In genomic region chr9:100084734-100085133, GRCh38 we compare ENCODE assay signal across 9 cellular contexts. TPM values are rescaled to one million over a fixed set of nuclear protein-coding genes. Genes with fewer than 3 reads are reported as not detected.
A peak's percentile ranks its signal among the peaks of the same experiment; 100 is the strongest.
DNase-seq lines count a peak whose midpoint lies in the region; ATAC-seq and TF ChIP-seq lines count a peak whose summit lies in the region.
"Had no signal": no experiment of that assay in that cellular context is flagged by ENCODE, and none has a peak within 500 bp of the region (broad histone marks: within the 10 kb centered on the region; RNA-seq: fewer than 3 reads in every experiment).

No MANE protein-coding gene starts in this region.

- no peak overlapping the region for H3K27ac ChIP-seq in SK-N-SH (ENCODE audit: low read depth in 2 of 2, low read length in 1 of 2)

- H3K36me3 ChIP-seq in SK-N-SH (replicated peaks in 1 of 2; ENCODE audit: control insufficient read depth in 1 of 2, insufficient read depth in 2 of 2, low read length in 1 of 2), result peaks cover 2 to 4% of the 10 kb centered on the region in 2 experiments

- DNase-seq in central memory CD8-positive, alpha-beta T cell (ENCODE audit: low spot score in 2 of 2), result no peak
- no peak for DNase-seq in NCI-H748 treated with DMSO at 0.1 percent for 48 hours (lab: John Stamatoyannopoulos, UW)
- DNase-seq in NCI-H526 treated with DMSO at 0.1 percent for 48 hours (lab: John Stamatoyannopoulos, UW), result no peak
- no peak for DNase-seq in HuH-7 (ENCODE audit: low spot score)
- DNase-seq in SK-N-SH, result no peak
- DNase-seq: NCI-H1092 treated with DMSO at 0.1 percent for 48 hours had no signal

- no peaks in the 10 kb centered on the region for H3K36me3 Mint-ChIP-seq in central memory CD8-positive, alpha-beta T cell (ENCODE audit: insufficient read depth)

- no peaks in the 10 kb centered on the region for H3K27me3 Mint-ChIP-seq in central memory CD8-positive, alpha-beta T cell

- peaks cover 97% of the 10 kb centered on the region for H4K20me1 ChIP-seq in SK-N-SH (ENCODE audit: insufficient read depth)

- H3K9ac ChIP-seq in SK-N-SH, result no peak overlapping the region

- peak overlapping the region; percentile 39 for H3K27ac Mint-ChIP-seq in central memory CD8-positive, alpha-beta T cell (ENCODE audit: low read depth)

- peaks cover 88% of the 10 kb centered on the region for H3K79me2 ChIP-seq in SK-N-SH (ENCODE audit: insufficient read depth)

- no peak overlapping the region for H3K4me3 Mint-ChIP-seq in central memory CD8-positive, alpha-beta T cell

- CTCF ChIA-PET in SK-N-SH (lab: Yijun Ruan, JAX), result interaction anchor here (1.1 to 1.4 kb wide), 2 partner anchors 13 to 196 kb away, joined by 3 read pairs; no protein-coding TSS in a partner anchor

- H3K4me3 ChIP-seq in SK-N-SH (ENCODE audit: low read depth in 2 of 2, low read length in 1 of 2), result no peak overlapping the region

- no peak for TF ChIP-seq EP300 in SK-N-SH (IDR thresholded peaks at IDR 0.05; ENCODE audit: borderline replicate concordance in 1 of 2, low read depth in 1 of 2, low read length in 1 of 2)

- peaks cover 26% of the 10 kb centered on the region for H3F3A ChIP-seq in SK-N-SH (replicated peaks; ENCODE audit: insufficient read depth)

- H3K27me3 ChIP-seq in SK-N-SH (ENCODE audit: insufficient read depth), result no peaks in the 10 kb centered on the region

- 91% methylated on average over 5 of the region's 5 CpGs for WGBS in SK-N-SH (ENCODE audit: low lambda C conversion rate)

- no peaks in the 10 kb centered on the region for H3K9me2 ChIP-seq in SK-N-SH

- peaks cover 2 to 11% of the 10 kb centered on the region in 2 experiments; a peak in 3 of 4 replicates for H3K4me1 ChIP-seq in SK-N-SH (ENCODE audit: control insufficient read depth in 1 of 2, insufficient read depth in 2 of 2, low read depth in 1 of 2, low read length in 1 of 2)

- no peaks in the 10 kb centered on the region for H3K9me3 Mint-ChIP-seq in central memory CD8-positive, alpha-beta T cell

- no peak for TF ChIP-seq RAD21 in SK-N-SH (IDR thresholded peaks at IDR 0.05; ENCODE audit: low read length)

- H2AFZ ChIP-seq in SK-N-SH (ENCODE audit: low read depth), result no peak overlapping the region

- H3K4me1 Mint-ChIP-seq in central memory CD8-positive, alpha-beta T cell, result peaks cover 76% of the 10 kb centered on the region

- no peaks in the 10 kb centered on the region for H3K9me3 ChIP-seq in SK-N-SH

- POLR2A ChIA-PET in SK-N-SH (lab: Yijun Ruan, JAX), result interaction anchor here (0.8 kb wide), 1 partner anchor 13 kb away, joined by 3 read pairs; no protein-coding TSS in a partner anchor

- TF ChIP-seq CTCF in SK-N-SH (IDR thresholded peaks at IDR 0.05), result no peak

- H3K4me2 ChIP-seq in SK-N-SH, result no peak overlapping the region

- peak; percentile 64 for ATAC-seq in GM18519 (IDR thresholded peaks at IDR 0.05; ENCODE audit: low FRiP score, unreplicated experiment)
- ATAC-seq in GM21423 (IDR thresholded peaks at IDR 0.05; ENCODE audit: unreplicated experiment), result peak; percentile 83
- peak; percentile 80 for ATAC-seq in HG03196 (IDR thresholded peaks at IDR 0.05; ENCODE audit: unreplicated experiment)
- peak; percentile 85 for ATAC-seq in central memory CD8-positive, alpha-beta T cell (replicated peaks; ENCODE audit: extremely low read depth, poor library complexity, severe bottlenecking)

TF ChIP-seq in SK-N-SH, 30 proteins besides CTCF, POLR2A, EP300 and RAD21:
- TF ChIP-seq EZH2phosphoT487 (IDR thresholded peaks at IDR 0.05; ENCODE audit: borderline replicate concordance, low read depth), result no peak
TF ChIP-seq in SK-N-SH: peak in this region for 0.

RNA-seq across cellular contexts. Expression of gene ERP44, which starts 14.1 kb away (rescaled TPM):
- polyA plus RNA-seq in SK-N-SH (2012; rRNA removed), result 9.4 and 10.0 TPM in 2 replicates
- 13.6 and 16.6 TPM in 2 replicates for polyA plus RNA-seq in SK-N-SH (2012; cell fraction: cytosol; rRNA removed)
- 3.5 and 10.2 TPM in 2 replicates for polyA plus RNA-seq in SK-N-SH (2012; cell fraction: nucleus; rRNA removed)

RNA-seq across cellular contexts. Expression of gene INVS, which starts 14.3 kb away (rescaled TPM):
- 8.1 and 11.4 TPM in 2 replicates for polyA plus RNA-seq in SK-N-SH (2012; rRNA removed)
- 6.8 and 8.9 TPM in 2 replicates for polyA plus RNA-seq in SK-N-SH (2012; cell fraction: cytosol; rRNA removed)
- polyA plus RNA-seq in SK-N-SH (2012; cell fraction: nucleus; rRNA removed), result 13.4 and 24.4 TPM in 2 replicates
